Comparison of ENCODE assay signal across 8 cellular contexts in the genomic region with DNA sequence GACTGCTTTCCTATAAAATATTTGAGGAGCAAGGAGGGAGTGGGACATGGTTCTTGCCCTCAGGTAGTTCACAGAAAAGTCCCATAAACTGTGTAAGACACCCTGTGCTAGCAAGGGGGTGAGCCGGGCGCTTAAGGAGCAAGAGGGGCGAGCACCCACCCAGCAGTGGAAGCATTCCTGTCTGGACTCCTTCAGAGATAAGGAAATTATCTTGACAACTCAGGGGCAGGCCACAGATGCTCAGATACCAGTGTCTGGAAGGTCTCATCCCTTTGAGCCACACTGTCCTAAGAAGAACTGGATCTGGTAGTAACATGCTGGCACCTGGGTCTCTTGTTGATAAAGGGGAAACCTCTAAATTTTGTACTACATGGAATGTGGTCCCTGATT. TPM values are rescaled to one million over a fixed set of nuclear protein-coding genes. Genes with fewer than 3 reads are reported as not detected.
DNase-seq lines count a peak whose midpoint lies in the region; ATAC-seq and TF ChIP-seq lines count a peak whose summit lies in the region.

No MANE protein-coding gene starts in this region.

- intact Hi-C loops in CD4-positive, alpha-beta memory T cell (cut with micrococcal nuclease), result no loop called here
- intact Hi-C loops in psoas muscle (cut with DNase I), result no loop called here

- no peak for DNase-seq in CD4-positive, alpha-beta memory T cell
- DNase-seq in psoas muscle (no peak), DMS153 (lab: John Stamatoyannopoulos, UW) (no peak), endothelial cell (ENCODE audit: low spot score) (no peak), amniotic stem cell (lab: John Stamatoyannopoulos, UW) (no peak)

- no peak overlapping the region for H3K27ac ChIP-seq in CD4-positive, alpha-beta memory T cell (ENCODE audit: low read depth, low read length)
- H3K27ac ChIP-seq in esophagus (ENCODE audit: low read depth in 2 of 2, low read length in 1 of 2), result peak overlapping the region; percentile 83 to 98
- peak overlapping the region; percentile 71 for H3K27ac ChIP-seq in psoas muscle

- H3K36me3 ChIP-seq in CD4-positive, alpha-beta memory T cell (ENCODE audit: insufficient read depth, low read length), result peaks cover 21% of the 10 kb centered on the region
- H3K36me3 ChIP-seq in esophagus (ENCODE audit: control insufficient read depth in 2 of 2, insufficient read depth in 2 of 2, low read length in 1 of 2) (peaks cover 5 to 10% of the 10 kb centered on the region in 2 donors), psoas muscle (ENCODE audit: insufficient read depth in 1 of 2, low read depth in 1 of 2) (peaks cover 3 to 48% of the 10 kb centered on the region in 2 donors)

- peak overlapping the region; percentile 35 to 92 (median 82) for H3K27ac Mint-ChIP-seq in CD4-positive, alpha-beta memory T cell
- no peak overlapping the region for H3K27ac Mint-ChIP-seq in endothelial cell (ENCODE audit: unreplicated experiment)

- no peaks in the 10 kb centered on the region for H3K27me3 ChIP-seq in CD4-positive, alpha-beta memory T cell (ENCODE audit: insufficient read depth, low read length)
- H3K27me3 ChIP-seq in esophagus (ENCODE audit: control insufficient read depth in 1 of 2, insufficient read depth in 2 of 2, low read length in 2 of 2), result no peaks in the 10 kb centered on the region
- H3K27me3 ChIP-seq in psoas muscle (ENCODE audit: insufficient read depth in 3 of 3, low read length in 2 of 3), result no peaks in the 10 kb centered on the region

- H3K27me3 Mint-ChIP-seq in CD4-positive, alpha-beta memory T cell, result no peaks in the 10 kb centered on the region
- peaks cover 5% of the 10 kb centered on the region for H3K27me3 Mint-ChIP-seq in endothelial cell (ENCODE audit: unreplicated experiment)

- H3K9me3 Mint-ChIP-seq in CD4-positive, alpha-beta memory T cell, result no peaks in the 10 kb centered on the region
- no peaks in the 10 kb centered on the region for H3K9me3 Mint-ChIP-seq in endothelial cell (ENCODE audit: unreplicated experiment)

- POLR2A ChIA-PET in CD4-positive, alpha-beta memory T cell (lab: Charles Lee; ENCODE audit: partially characterized antibody), result no interaction called here

- H3K4me1 ChIP-seq in CD4-positive, alpha-beta memory T cell (ENCODE audit: insufficient read depth, low read length), result peaks cover 35% of the 10 kb centered on the region
- H3K4me1 ChIP-seq in esophagus (ENCODE audit: control insufficient read depth in 2 of 2, insufficient read depth in 2 of 2, low read length in 1 of 2) (peaks cover 7 to 26% of the 10 kb centered on the region in 2 donors), psoas muscle (peaks cover 60% of the 10 kb centered on the region)

- TF ChIP-seq CTCF in psoas muscle (IDR thresholded peaks at IDR 0.05) (no peak), endothelial cell (IDR thresholded peaks at IDR 0.05; ENCODE audit: unreplicated experiment) (no peak)

- H3K4me3 ChIP-seq in CD4-positive, alpha-beta memory T cell (ENCODE audit: low read length in 2 of 2), result no peak overlapping the region
- H3K4me3 ChIP-seq in esophagus (ENCODE audit: low read depth in 1 of 2, low read length in 2 of 2), result peak overlapping the region in 1 of 2 donors; percentile 7
- no peak overlapping the region for H3K4me3 ChIP-seq in psoas muscle

- CTCF ChIA-PET in CD4-positive, alpha-beta memory T cell (lab: Charles Lee; ENCODE audit: partially characterized antibody), result no interaction called here

- H3K9me3 ChIP-seq in CD4-positive, alpha-beta memory T cell (ENCODE audit: control insufficient read depth in 1 of 2, low read length in 2 of 2), result no peaks in the 10 kb centered on the region
- H3K9me3 ChIP-seq in esophagus (ENCODE audit: control insufficient read depth in 2 of 2, insufficient read depth in 1 of 2, low read depth in 1 of 2, low read length in 1 of 2) (no peaks in the 10 kb centered on the region), psoas muscle (no peaks in the 10 kb centered on the region)

- peak overlapping the region in 2 of 8 donors; percentile 9 to 35 for H3K4me3 Mint-ChIP-seq in CD4-positive, alpha-beta memory T cell
- H3K4me3 Mint-ChIP-seq in endothelial cell (ENCODE audit: unreplicated experiment), result no peak overlapping the region

- peaks cover 31 to 60% (median 49%) of the 10 kb centered on the region in 4 donors for H3K4me1 Mint-ChIP-seq in CD4-positive, alpha-beta memory T cell
- H3K4me1 Mint-ChIP-seq in endothelial cell (ENCODE audit: unreplicated experiment), result peaks cover 12% of the 10 kb centered on the region

- WGBS in esophagus, 2 donors, result 71 to 83% methylated on average over 3 of the region's 3 CpGs
- WGBS in psoas muscle, 3 donors, result 93 to 99% (median 98%) methylated on average over 3 of the region's 3 CpGs

- ATAC-seq in SK-N-SH treated with all-trans-retinoic acid at 6 μM for 48 hours (peak; percentile 25), psoas muscle (peak in 1 of 4 donors; percentile 8), GM18861 (IDR thresholded peaks at IDR 0.05; ENCODE audit: unreplicated experiment) (no peak)

- peaks cover 34 to 50% of the 10 kb centered on the region in 2 donors for H3K36me3 Mint-ChIP-seq in CD4-positive, alpha-beta memory T cell
- peaks cover 46% of the 10 kb centered on the region for H3K36me3 Mint-ChIP-seq in endothelial cell (ENCODE audit: low read depth, unreplicated experiment)

TF ChIP-seq in SK-N-SH treated with all-trans-retinoic acid at 6 μM for 48 hours, 23 proteins besides CTCF, POLR2A, EP300 and RAD21:
- no peak for TF ChIP-seq ESRRG (CRISPR knock-in tag; IDR thresholded peaks at IDR 0.05)
- TF ChIP-seq OSR1 (CRISPR knock-in tag; IDR thresholded peaks at IDR 0.05), result no peak
- TF ChIP-seq ZNF70 (CRISPR knock-in tag; IDR thresholded peaks at IDR 0.05), result no peak
- TF ChIP-seq, protein P1, sequence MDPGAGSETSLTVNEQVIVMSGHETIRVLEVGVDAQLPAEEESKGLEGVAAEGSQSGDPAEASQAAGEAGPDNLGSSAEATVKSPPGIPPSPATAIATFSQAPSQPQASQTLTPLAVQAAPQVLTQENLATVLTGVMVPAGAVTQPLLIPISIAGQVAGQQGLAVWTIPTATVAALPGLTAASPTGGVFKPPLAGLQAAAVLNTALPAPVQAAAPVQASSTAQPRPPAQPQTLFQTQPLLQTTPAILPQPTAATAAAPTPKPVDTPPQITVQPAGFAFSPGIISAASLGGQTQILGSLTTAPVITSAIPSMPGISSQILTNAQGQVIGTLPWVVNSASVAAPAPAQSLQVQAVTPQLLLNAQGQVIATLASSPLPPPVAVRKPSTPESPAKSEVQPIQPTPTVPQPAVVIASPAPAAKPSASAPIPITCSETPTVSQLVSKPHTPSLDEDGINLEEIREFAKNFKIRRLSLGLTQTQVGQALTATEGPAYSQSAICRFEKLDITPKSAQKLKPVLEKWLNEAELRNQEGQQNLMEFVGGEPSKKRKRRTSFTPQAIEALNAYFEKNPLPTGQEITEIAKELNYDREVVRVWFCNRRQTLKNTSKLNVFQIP (CRISPR knock-in tag; IDR thresholded peaks at IDR 0.05; ENCODE audit: borderline replicate concordance, low read depth), result no peak
- no peak for TF ChIP-seq CSDC2 (CRISPR knock-in tag; IDR thresholded peaks at IDR 0.05)
- no peak for TF ChIP-seq SNAI2 (CRISPR knock-in tag; IDR thresholded peaks at IDR 0.05)
- no peak for TF ChIP-seq RARB (CRISPR knock-in tag; IDR thresholded peaks at IDR 0.05)
- no peak for TF ChIP-seq ZFP30 (CRISPR knock-in tag; IDR thresholded peaks at IDR 0.05)
- TF ChIP-seq TOX (CRISPR knock-in tag; IDR thresholded peaks at IDR 0.05; ENCODE audit: borderline replicate concordance), result no peak
- no peak for TF ChIP-seq ZNF565 (CRISPR knock-in tag; conservative IDR thresholded peaks at IDR 0.05; ENCODE audit: low read depth)
- TF ChIP-seq ZNF8 (CRISPR knock-in tag; IDR thresholded peaks at IDR 0.05), result no peak
- TF ChIP-seq PPARA (CRISPR knock-in tag; IDR thresholded peaks at IDR 0.05; ENCODE audit: borderline replicate concordance), result no peak
- no peak for TF ChIP-seq GLIS3 (CRISPR knock-in tag; IDR thresholded peaks at IDR 0.05)

RNA-seq across cellular contexts. Expression of a gene that starts 19.3 kb away (rescaled TPM):
- total RNA-seq in CD4-positive, alpha-beta memory T cell, result 10 to 100 TPM; 85.5 to 94.3 TPM
- 100 to 1,000 TPM; 187 to 283 TPM for polyA plus RNA-seq in CD4-positive, alpha-beta memory T cell
- polyA plus RNA-seq in esophagus (100 to 1,000 TPM; 440 to 451 TPM), psoas muscle (100 to 1,000 TPM; 167 to 284 (median 238) TPM)
- total RNA-seq in psoas muscle (100 to 1,000 TPM; 141 to 189 (median 175) TPM), endothelial cell (ENCODE audit: unreplicated experiment) (307 TPM)

RNA-seq across cellular contexts. Expression of a gene that starts 44.9 kb away (rescaled TPM):
- total RNA-seq in CD4-positive, alpha-beta memory T cell, result 10 to 100 TPM; 17.0 to 18.1 TPM
- 1 to 10 TPM; 2.6 to 4.7 TPM for polyA plus RNA-seq in CD4-positive, alpha-beta memory T cell
- 1 to 10 TPM; 9.2 to 9.6 TPM for polyA plus RNA-seq in esophagus
- 10 to 100 TPM; 24.9 to 44.2 (median 32.8) TPM for total RNA-seq in psoas muscle
- polyA plus RNA-seq in psoas muscle, result 100 to 1,000 TPM in 1 of 3 donors, 10 to 100 TPM in 2; 12.6 to 108 (median 31.8) TPM
- 15.6 TPM for total RNA-seq in endothelial cell (ENCODE audit: unreplicated experiment)

RNA-seq across cellular contexts. Expression of a gene that starts 54.1 kb away (rescaled TPM):
- 10 to 100 TPM; 36.4 to 37.0 TPM for total RNA-seq in CD4-positive, alpha-beta memory T cell
- polyA plus RNA-seq in CD4-positive, alpha-beta memory T cell, result 10 to 100 TPM in 1 of 2 donors, 1 to 10 TPM in 1; 5.3 to 12.7 TPM
- polyA plus RNA-seq in esophagus (1 to 10 TPM; 8.4 to 9.2 TPM), psoas muscle (10 to 100 TPM; 10.6 to 23.8 (median 12.1) TPM)
- total RNA-seq in psoas muscle (10 to 100 TPM in 3 of 4 donors, 1 to 10 TPM in 1; 9.2 to 16.8 (median 12.8) TPM), endothelial cell (ENCODE audit: unreplicated experiment) (27.2 TPM)
